Comparison of ENCODE assay signal across 8 cellular contexts in genomic region chr4:144174401-144175067, GRCh38. TPM values are rescaled to one million over a fixed set of nuclear protein-coding genes. Genes with fewer than 3 reads are reported as not detected.
A peak's percentile ranks its signal among the peaks of the same experiment; 100 is the strongest.
DNase-seq lines count a peak whose midpoint lies in the region; ATAC-seq, FAIRE-seq and TF ChIP-seq lines count a peak whose summit lies in the region.

No MANE protein-coding gene starts in this region.

- no peak for FAIRE-seq in urothelium cell line (lab: Jason Lieb, UNC)

- H3K4me2 ChIP-seq in PC-3 (ENCODE audit: low read length) (no peak overlapping the region), mammary epithelial cell (ENCODE audit: insufficient read depth, low read depth, low read length) (no peak overlapping the region)

- H3K9me3 ChIP-seq in PC-3 (ENCODE audit: low read length) (no peaks in the 10 kb centered on the region), mammary epithelial cell (replicated peaks; ENCODE audit: insufficient read depth, low read length) (no peaks in the 10 kb centered on the region)

- ATAC-seq in GM21528 (IDR thresholded peaks at IDR 0.05; ENCODE audit: low FRiP score, unreplicated experiment) (peak; percentile 82), PC-3 (peak; percentile 80)

- H3K27me3 ChIP-seq in PC-3 (ENCODE audit: low read length) (peaks cover 25% of the 10 kb centered on the region), mammary epithelial cell (ENCODE audit: insufficient read depth, low read length) (peaks cover 2% of the 10 kb centered on the region)

- 0% methylated on average over 5 of the region's 5 CpGs for WGBS in mammary epithelial cell (ENCODE audit: low coverage, missing lambda C conversion rate)

- TF ChIP-seq CTCF in PC-3 (conservative IDR thresholded peaks at IDR 0.05; ENCODE audit: low read depth, low read length): peak; percentile 74
- TF ChIP-seq CTCF in mammary epithelial cell (conservative IDR thresholded peaks at IDR 0.05 in 1 of 2, IDR thresholded peaks at IDR 0.05 in 1 of 2; ENCODE audit: extremely low read depth in 1 of 2, insufficient read depth in 1 of 2, low read depth in 1 of 2, low read length in 2 of 2): peak; percentile 23 to 44

- no peaks in the 10 kb centered on the region for H3K9me2 ChIP-seq in PC-3 (replicated peaks; ENCODE audit: low read length)

- H3F3A ChIP-seq in PC-3 (ENCODE audit: low read length, unreplicated experiment): no peaks in the 10 kb centered on the region

- no peaks in the 10 kb centered on the region for H4K20me1 ChIP-seq in PC-3 (ENCODE audit: low read length)
- no peaks in the 10 kb centered on the region for H4K20me1 ChIP-seq in mammary epithelial cell (ENCODE audit: insufficient read depth, low read length)

- H2AFZ ChIP-seq in PC-3 (ENCODE audit: low read length) (no peak overlapping the region), mammary epithelial cell (ENCODE audit: low read depth, low read length) (peak overlapping the region; percentile 39)

- no peak overlapping the region for H3K9ac ChIP-seq in PC-3 (ENCODE audit: low read length)
- H3K9ac ChIP-seq in mammary epithelial cell (ENCODE audit: insufficient read depth, low read length): no peak overlapping the region

- peak; percentile 7 for DNase-seq in stimulated activated CD4-positive, alpha-beta T cell treated with anti-CD3 and anti-CD28 coated beads, Interleukin-15, amount 100 ng/mL, for 24 hours
- DNase-seq in stimulated activated CD4-positive, alpha-beta T cell treated with anti-CD3 and anti-CD28 coated beads, Interleukin-2, amount 100 ng/mL, for 24 hours: no peak
- DNase-seq in HS-27A (ENCODE audit: low read depth) (peak; percentile 64), PC-3 (peak; percentile 81), mammary epithelial cell (peak; percentile 50), left kidney (ENCODE audit: low read depth, low spot score) (peak; percentile 75), urothelium cell line (ENCODE audit: low spot score) (peak; percentile 37)

- no peaks in the 10 kb centered on the region for H3K36me3 ChIP-seq in PC-3 (ENCODE audit: low read depth, low read length)
- no peaks in the 10 kb centered on the region for H3K36me3 ChIP-seq in mammary epithelial cell (ENCODE audit: insufficient read depth, low read length)

- in situ Hi-C loops in mammary epithelial cell (cut with MboI; ENCODE audit: low sequenced_read_pairs in 2 of 2): loop anchor here (10.0 to 25.0 kb wide), 4 partner anchors 610 to 890 kb away; no protein-coding TSS in a partner anchor

- no peaks in the 10 kb centered on the region for H3K79me2 ChIP-seq in PC-3 (ENCODE audit: low read length)
- H3K79me2 ChIP-seq in mammary epithelial cell (ENCODE audit: insufficient read depth, low read length): no peaks in the 10 kb centered on the region

- POLR2A ChIA-PET in PC-3 (lab: Charles Lee; ENCODE audit: unreplicated experiment): no interaction called here

- intact Hi-C loops in PC-3 (cut with micrococcal nuclease): loop anchor here (1.0 to 10.0 kb wide), 6 partner anchors 180 to 1433 kb away; no protein-coding TSS in a partner anchor
- intact Hi-C loops in mammary epithelial cell (cut with micrococcal nuclease): loop anchor here (1.0 to 10.0 kb wide), 7 partner anchors 180 to 1430 kb away; partner anchors contain the start of genes ABCE1 and ANAPC10

- BruUV-seq in PC-3 (replicated peaks; lab: Mats Ljungman, UMichigan) (no TSS peak), mammary epithelial cell (replicated peaks; lab: Mats Ljungman, UMichigan) (no TSS peak)

- H3K4me1 ChIP-seq in PC-3 (ENCODE audit: insufficient read depth, low read length) (no peaks in the 10 kb centered on the region), mammary epithelial cell (ENCODE audit: insufficient read depth, low read length) (no peaks in the 10 kb centered on the region)

- H3K4me3 ChIP-seq in PC-3 (ENCODE audit: low read length) (no peak overlapping the region), mammary epithelial cell (replicated peaks in 1 of 3; ENCODE audit: insufficient read depth in 1 of 3, low read depth in 2 of 3, low read length in 3 of 3) (no peak overlapping the region)

- CTCF ChIA-PET in PC-3 (lab: Charles Lee): interaction anchor here (0.6 kb wide), 1 partner anchor 764 kb away, joined by 3 read pairs; no protein-coding TSS in a partner anchor
- CTCF ChIA-PET in mammary epithelial cell (lab: Charles Lee; ENCODE audit: low non-redundant PET): no interaction called here

- dilution Hi-C loops in mammary epithelial cell (cut with HindIII; ENCODE audit: low sequenced_read_pairs): no loop called here

- no peak overlapping the region for H3K27ac ChIP-seq in PC-3 (ENCODE audit: low read length)
- H3K27ac ChIP-seq in mammary epithelial cell (ENCODE audit: insufficient read depth, low read depth, low read length): no peak overlapping the region

RNA-seq across cellular contexts. Expression of gene GYPA, which starts 34.0 kb away (rescaled TPM):
- total RNA-seq in PC-3 (2014; rRNA removed): not detected in 2 replicates
- not detected for total RNA-seq in mammary epithelial cell
- not detected for polyA plus RNA-seq in mammary epithelial cell
- not detected for polyA minus RNA-seq in mammary epithelial cell

Comparison
In these comparisons a context has a peak if more than half of its experiments do, and no peak if none do; other contexts are left out.
1. DNase-seq: peak in stimulated activated CD4-positive, alpha-beta T cell treated with anti-CD3 and anti-CD28 coated beads, Interleukin-15, amount 100 ng/mL, for 24 hours (single experiment), HS-27A (single experiment), PC-3 (single experiment), mammary epithelial cell (single experiment), left kidney (single experiment) and urothelium cell line (single experiment); none in stimulated activated CD4-positive, alpha-beta T cell treated with anti-CD3 and anti-CD28 coated beads, Interleukin-2, amount 100 ng/mL, for 24 hours (0 of 2).